ENCODE assay signal across 21 cellular contexts in genomic region chr22:20218981-20219380, GRCh38.
"Had no signal": no experiment of that assay in that cellular context is flagged by ENCODE, and none has a peak within 500 bp of the region (broad histone marks: within the 10 kb centered on the region; RNA-seq: fewer than 3 reads in every experiment).

No MANE protein-coding gene starts in this region.

- H3K27me3 ChIP-seq: ovary, right atrium auricular region, right lobe of liver, thyroid gland, transverse colon, upper lobe of left lung, vagina had no signal

- H3K4me3 ChIP-seq: left ventricle myocardium inferior, lung, ovary, right atrium auricular region, right lobe of liver, smooth muscle cell, thyroid gland, transverse colon, upper lobe of left lung, vagina had no signal

- H3K36me3 ChIP-seq: left ventricle myocardium inferior, ovary, right atrium auricular region, right lobe of liver, thyroid gland, transverse colon, upper lobe of left lung, vagina had no signal

- H3K9me3 ChIP-seq: ovary, right atrium auricular region, right lobe of liver, thyroid gland, transverse colon, upper lobe of left lung, vagina had no signal

- H3K4me1 ChIP-seq: transverse colon, vagina had no signal

- H3K27ac ChIP-seq: left ventricle myocardium inferior, ovary, right atrium auricular region, right lobe of liver, thyroid gland, transverse colon, upper lobe of left lung, vagina had no signal

- DNase-seq: islet precursor cell; left ventricle myocardium inferior; naive B cell; natural killer cell; nephron progenitor cell; ovary; right lobe of liver; stimulated activated CD4-positive, alpha-beta T cell treated with anti-CD3 and anti-CD28 coated beads, Interleukin-1b, Interleukin-23, amount 100 ng/mL, for 48 hours; stimulated activated CD4-positive, alpha-beta T cell treated with anti-CD3 and anti-CD28 coated beads, Interleukin-2, amount 100 ng/mL, for 48 hours; stimulated activated CD4-positive, alpha-beta T cell treated with anti-CD3 and anti-CD28 coated beads, Interleukin-4, amount 100 ng/mL, for 4 hours; stimulated activated CD8-positive, alpha-beta memory T cell treated with anti-CD3 and anti-CD28 coated beads, Interleukin-4, amount 100 ng/mL, for 48 hours; stimulated activated naive CD4-positive, alpha-beta T cell treated with Interleukin-2 at 50 U/mL for 16 hours; stimulated activated naive CD8-positive, alpha-beta T cell treated with anti-CD3 and anti-CD28 coated beads, Interleukin-15, amount 100 ng/mL, for 72 hours; substantia nigra; thyroid gland; transverse colon had no signal
